Comparison of ENCODE assay signal across 26 cellular contexts in the genomic region with DNA sequence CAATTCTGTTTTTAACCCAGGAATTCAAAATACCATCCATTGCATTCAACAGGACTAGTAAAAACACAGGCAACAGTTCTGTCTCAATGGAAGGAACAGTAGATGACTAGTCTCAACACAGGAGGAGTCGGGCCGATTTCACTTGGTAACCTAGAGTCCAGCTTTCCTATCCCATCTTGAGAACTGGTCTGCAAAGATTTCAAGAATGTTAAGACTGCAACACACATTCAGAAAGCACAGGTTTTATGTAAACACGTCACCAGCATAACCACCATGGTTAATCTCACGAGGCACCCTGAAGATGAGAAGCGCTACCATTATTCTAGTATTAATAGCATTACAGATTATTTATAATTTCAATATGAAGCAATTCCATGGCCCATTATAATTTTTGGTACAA. TPM values are rescaled to one million over a fixed set of nuclear protein-coding genes. Genes with fewer than 3 reads are reported as not detected.
"Had no signal": no experiment of that assay in that cellular context is flagged by ENCODE, and none has a peak within 500 bp of the region (broad histone marks: within the 10 kb centered on the region; RNA-seq: fewer than 3 reads in every experiment).

No MANE protein-coding gene starts in this region.

- H3K27ac ChIP-seq: ascending aorta, brain microvascular endothelial cell, SJSA1 had no signal

- H3K4me3 ChIP-seq: ascending aorta, K562, SJSA1 had no signal

- ATAC-seq: activated CD8-positive, alpha-beta memory T cell treated with anti-CD3 and anti-CD28 coated beads, Interleukin-2, amount 10 ng/mL, durations not matched to agents 7 days and 5 days; K562; SK-N-SH treated with all-trans-retinoic acid at 6 μM for 48 hours had no signal

- H3K4me1 ChIP-seq: ascending aorta, SJSA1 had no signal

- H3K4me1 Mint-ChIP-seq: activated B cell treated with CpG ODN at 0.5 μM for 24 hours; activated CD8-positive, alpha-beta memory T cell treated with anti-CD3 and anti-CD28 coated beads, Interleukin-2, amount 10 ng/mL, durations not matched to agents 7 days and 5 days had no signal

- H3K9me3 ChIP-seq: ascending aorta, SJSA1 had no signal

- H3K4me3 Mint-ChIP-seq: activated B cell treated with CpG ODN at 0.5 μM for 24 hours; activated CD4-positive, alpha-beta T cell treated with anti-CD3 and anti-CD28 coated beads, Interleukin-2, amount 10 ng/mL, durations not matched to agents 24 days and 14 days; activated CD8-positive, alpha-beta memory T cell treated with anti-CD3 and anti-CD28 coated beads, Interleukin-2, amount 10 ng/mL, durations not matched to agents 7 days and 5 days; activated naive CD4-positive, alpha-beta T cell treated with anti-CD3 and anti-CD28 coated beads, Interleukin-2, amount 50 U/mL, for 24 hours; activated T-cell treated with anti-CD3 and anti-CD28 coated beads, Interleukin-2, amount 50 U/mL, for 24 hours; activated T-helper 1 cell treated with anti-CD3 and anti-CD28 coated beads, Interleukin-12 subunit alpha, Interleukin-12 subunit beta, Interleukin-2, Interleukin-4 antibody, amounts not matched to agents 30 ng/mL and 10 ng/mL and 1 ng/mL, durations not matched to agents 14 hours and 24 hours and 36 hours had no signal

- H3K27me3 Mint-ChIP-seq: activated B cell treated with CpG ODN at 0.5 μM for 24 hours; activated CD4-positive, alpha-beta T cell treated with anti-CD3 and anti-CD28 coated beads, Interleukin-2, amount 10 ng/mL, durations not matched to agents 24 days and 14 days; activated CD8-positive, alpha-beta memory T cell treated with anti-CD3 and anti-CD28 coated beads, Interleukin-2, amount 10 ng/mL, durations not matched to agents 7 days and 5 days; activated naive CD4-positive, alpha-beta T cell treated with anti-CD3 and anti-CD28 coated beads, Interleukin-2, amount 50 U/mL, for 24 hours; activated T-cell treated with anti-CD3 and anti-CD28 coated beads, Interleukin-2, amount 50 U/mL, for 24 hours had no signal

- H3K9me3 Mint-ChIP-seq: activated B cell treated with CpG ODN at 0.5 μM for 24 hours; activated CD4-positive, alpha-beta T cell treated with anti-CD3 and anti-CD28 coated beads, Interleukin-2, amount 10 ng/mL, durations not matched to agents 24 days and 14 days; activated naive CD4-positive, alpha-beta T cell treated with anti-CD3 and anti-CD28 coated beads, Interleukin-2, amount 50 U/mL, for 24 hours; activated T-cell treated with anti-CD3 and anti-CD28 coated beads, Interleukin-2, amount 50 U/mL, for 24 hours; activated T-helper 1 cell treated with anti-CD3 and anti-CD28 coated beads, Interleukin-12 subunit alpha, Interleukin-12 subunit beta, Interleukin-2, Interleukin-4 antibody, amounts not matched to agents 30 ng/mL and 10 ng/mL and 1 ng/mL, durations not matched to agents 14 hours and 24 hours and 36 hours had no signal

- H3K27ac Mint-ChIP-seq: activated B cell treated with CpG ODN at 0.5 μM for 24 hours; activated CD4-positive, alpha-beta T cell treated with anti-CD3 and anti-CD28 coated beads, Interleukin-2, amount 10 ng/mL, durations not matched to agents 24 days and 14 days; activated CD8-positive, alpha-beta memory T cell treated with anti-CD3 and anti-CD28 coated beads, Interleukin-2, amount 10 ng/mL, durations not matched to agents 7 days and 5 days; activated naive CD4-positive, alpha-beta T cell treated with anti-CD3 and anti-CD28 coated beads, Interleukin-2, amount 50 U/mL, for 24 hours; activated T-cell treated with anti-CD3 and anti-CD28 coated beads, Interleukin-2, amount 50 U/mL, for 24 hours; activated T-helper 1 cell treated with anti-CD3 and anti-CD28 coated beads, Interleukin-12 subunit alpha, Interleukin-12 subunit beta, Interleukin-2, Interleukin-4 antibody, amounts not matched to agents 30 ng/mL and 10 ng/mL and 1 ng/mL, durations not matched to agents 14 hours and 24 hours and 36 hours had no signal

- DNase-seq: activated B cell treated with CpG ODN at 0.5 μM for 24 hours; activated CD4-positive, alpha-beta T cell treated with anti-CD3 and anti-CD28 coated beads for 1 hour; activated CD4-positive, alpha-beta T cell treated with anti-CD3 and anti-CD28 coated beads, Interleukin-2, amount 10 ng/mL, durations not matched to agents 24 days and 14 days; activated CD4-positive, alpha-beta T cell treated with anti-CD3 and anti-CD28 coated beads, Interleukin-2, amount 50 U/mL, for 48 hours; activated CD8-positive, alpha-beta memory T cell treated with anti-CD3 and anti-CD28 coated beads, Interleukin-2, amount 10 ng/mL, durations not matched to agents 7 days and 5 days; activated effector memory CD4-positive, alpha-beta T cell treated with Interleukin-2 at 50 U/mL for 16 hours; activated naive CD4-positive, alpha-beta T cell; activated T-cell treated with anti-CD3 and anti-CD28 coated beads, Interleukin-2, amount 50 U/mL, for 24 hours; amniotic stem cell; brain microvascular endothelial cell; caudate nucleus; Karpas-422; MM.1S; NCI-H1105; NCI-H1436; NCI-H1694 treated with DMSO at 0.1 percent for 48 hours; NCI-H2029 treated with DMSO at 0.1 percent for 48 hours; NCI-H524; SHP77; SW 1271 had no signal

- H3K27me3 ChIP-seq: ascending aorta, brain microvascular endothelial cell, SJSA1 had no signal

RNA-seq across cellular contexts. Expression of a gene that starts 22.0 kb away (rescaled TPM):
- total RNA-seq: ascending aorta had no signal
